Comparison of ENCODE assay signal across 8 cellular contexts in the genomic region with DNA sequence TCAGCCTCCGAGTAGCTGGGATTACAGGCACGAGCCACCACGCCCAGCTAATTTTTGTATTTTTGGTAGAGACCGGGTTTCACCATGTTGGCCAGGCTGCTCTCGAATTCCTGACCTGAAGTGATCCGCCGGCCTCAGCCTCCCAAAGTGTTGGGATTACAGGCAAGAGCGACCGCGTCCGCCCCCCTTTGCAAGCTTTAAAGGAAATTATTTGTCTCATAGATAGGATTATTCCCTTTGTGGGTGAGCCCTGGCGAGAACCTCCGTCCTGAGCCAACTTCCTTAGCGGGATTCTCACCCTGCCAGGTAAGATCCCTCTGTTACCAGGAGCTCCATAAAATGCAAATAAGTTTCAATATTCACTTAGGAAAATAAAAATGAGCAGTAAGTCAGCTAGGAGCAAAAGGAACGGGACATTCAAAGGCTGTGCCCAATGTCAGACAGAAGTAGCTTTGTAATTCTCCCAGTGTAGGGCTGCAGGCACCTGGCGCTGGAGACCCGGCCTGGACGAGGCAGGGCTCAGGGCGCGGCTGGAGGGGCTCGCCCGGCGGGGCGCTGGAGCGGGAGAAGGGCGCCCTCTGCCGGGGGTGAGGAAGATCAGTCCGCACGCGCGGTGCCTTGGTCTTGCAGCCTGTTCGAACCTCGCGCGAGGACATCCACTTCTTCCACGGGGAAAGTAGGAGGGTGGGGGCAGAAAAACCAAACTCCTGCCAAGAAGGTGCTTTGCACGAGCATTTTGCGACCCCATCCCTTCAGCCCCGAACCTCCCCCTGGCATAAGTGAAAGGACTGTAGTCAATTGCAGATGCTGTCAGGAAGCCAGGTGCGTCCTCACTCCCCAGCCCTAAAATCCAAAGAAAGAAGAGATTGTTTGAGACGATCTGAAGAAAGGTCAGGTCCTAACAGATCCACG. TPM values are rescaled to one million over a fixed set of nuclear protein-coding genes. Genes with fewer than 3 reads are reported as not detected.
DNase-seq lines count a peak whose midpoint lies in the region; ATAC-seq and TF ChIP-seq lines count a peak whose summit lies in the region.

No MANE protein-coding gene starts in this region.

- peak overlapping the region; percentile 52 to 57 for H3K9ac ChIP-seq in colonic mucosa (ENCODE audit: low read depth in 2 of 2, low read length in 2 of 2)

- H3K9me3 ChIP-seq in colonic mucosa = no peaks in the 10 kb centered on the region
- no peaks in the 10 kb centered on the region for H3K9me3 ChIP-seq in left lung

- H3K4me3 ChIP-seq in colonic mucosa = peak overlapping the region; percentile 53
- peak overlapping the region; percentile 63 to 64 for H3K4me3 ChIP-seq in left lung

- TF ChIP-seq CTCF in colonic mucosa (IDR thresholded peaks at IDR 0.05) (peak; percentile 92), left lung (IDR thresholded peaks at IDR 0.05) (peak; percentile 83 to 90)

- H3K36me3 ChIP-seq in colonic mucosa = no peaks in the 10 kb centered on the region
- no peaks in the 10 kb centered on the region for H3K36me3 ChIP-seq in left lung

- H3K4me1 ChIP-seq in colonic mucosa = no peaks in the 10 kb centered on the region
- peaks cover 5 to 16% of the 10 kb centered on the region in 2 donors for H3K4me1 ChIP-seq in left lung

- peak; percentile 63 for DNase-seq in NK-92 treated with Interleukin-12 subunit alpha and Interleukin-12 subunit beta, amount 100 ng/mL, for 24 hours (lab: John Stamatoyannopoulos, UW)
- no peak for DNase-seq in NK-92 (lab: John Stamatoyannopoulos, UW; ENCODE audit: unreplicated experiment)
- peak; percentile 76 for DNase-seq in NCI-H345 treated with DMSO at 0.1 percent for 48 hours (lab: John Stamatoyannopoulos, UW; ENCODE audit: unreplicated experiment)
- peak; percentile 75 to 80 for DNase-seq in activated CD4-positive, alpha-beta T cell treated with anti-CD3 and anti-CD28 coated beads for 4 hours
- DNase-seq in colonic mucosa = peak; percentile 73
- peak; percentile 74 to 95 for DNase-seq in left lung
- peak; percentile 74 for DNase-seq in stimulated activated CD4-positive, alpha-beta T cell treated with anti-CD3 and anti-CD28 coated beads, Interleukin-1b, Interleukin-23, amount 100 ng/mL, for 48 hours

- ATAC-seq in HG03280 (IDR thresholded peaks at IDR 0.05; ENCODE audit: unreplicated experiment) (peak; percentile 54), left lung (peak; percentile 97)

- intact Hi-C loops in colonic mucosa (cut with DNase I) (loop anchor here (2.0 to 5.0 kb wide), 4 partner anchors 124 to 599 kb away; no protein-coding TSS in a partner anchor), left lung (cut with DNase I) (loop anchor here (5.0 to 10.0 kb wide), 3 partner anchors 334 to 599 kb away; no protein-coding TSS in a partner anchor)

- no peaks in the 10 kb centered on the region for H3K27me3 ChIP-seq in colonic mucosa
- peaks cover 0 to 30% of the 10 kb centered on the region in 2 donors for H3K27me3 ChIP-seq in left lung

- H3K27ac ChIP-seq in colonic mucosa = no peak overlapping the region
- peak overlapping the region in 1 of 2 donors; percentile 61 for H3K27ac ChIP-seq in left lung

RNA-seq across cellular contexts. Expression of gene PLXNC1, which starts 47.1 kb away (rescaled TPM):
- 10 to 100 TPM in 1 of 2 donors, 1 to 10 TPM in 1; 8.4 to 12.4 TPM for total RNA-seq in colonic mucosa
- 10 to 100 TPM; 14.5 to 55.9 TPM for total RNA-seq in left lung
